In genomic region chr4:95050980-95051688, GRCh38 we compare ENCODE assay signal across 17 cellular contexts.
A peak's percentile ranks its signal among the peaks of the same experiment; 100 is the strongest.
DNase-seq lines count a peak whose midpoint lies in the region; ATAC-seq and TF ChIP-seq lines count a peak whose summit lies in the region.
"Had no signal": no experiment of that assay in that cellular context is flagged by ENCODE, and none has a peak within 500 bp of the region (broad histone marks: within the 10 kb centered on the region; RNA-seq: fewer than 3 reads in every experiment).

No MANE protein-coding gene starts in this region.

- no peak overlapping the region for H2AFZ ChIP-seq in H9 (ENCODE audit: low read length)

- H3K79me1 ChIP-seq in H9 (ENCODE audit: insufficient read depth, low read depth, low read length, poor library complexity, severe bottlenecking) = no peaks in the 10 kb centered on the region

- no peaks in the 10 kb centered on the region for H3K9me3 ChIP-seq in H9 (ENCODE audit: control insufficient read depth, low read depth, low read length)
- H3K9me3 ChIP-seq: SK-N-SH had no signal

- no peaks in the 10 kb centered on the region for H3K27me3 ChIP-seq in H9 (ENCODE audit: insufficient read depth, low read length)
- H3K27me3 ChIP-seq: cardiac muscle cell had no signal

- TF ChIP-seq CTCF in H9 (conservative IDR thresholded peaks at IDR 0.05) = no peak

- H4K5ac ChIP-seq in H9 (ENCODE audit: insufficient read length, low read depth, low read length) = no peak overlapping the region

- H2BK20ac ChIP-seq in H9 (ENCODE audit: low read depth, low read length, poor library complexity, severe bottlenecking) = no peak overlapping the region

- CTCF ChIA-PET in activated CD4-positive, alpha-beta T cell treated with anti-CD3 and anti-CD28 coated beads, Interleukin-2, amount 10 ng/mL, durations not matched to agents 7 days and 5 days (lab: Charles Lee) = no interaction called here

- no peak overlapping the region for H3K4me2 ChIP-seq in H9 (ENCODE audit: insufficient read depth, insufficient read length, low read length)
- H3K4me2 ChIP-seq: SK-N-SH had no signal

- H3K23me2 ChIP-seq in H9 (ENCODE audit: insufficient read length, low read depth, low read length, poor library complexity, severe bottlenecking) = no peaks in the 10 kb centered on the region

- ATAC-seq in sciatic nerve = peak; percentile 29
- no peak for ATAC-seq in HG03139 (IDR thresholded peaks at IDR 0.05; ENCODE audit: unreplicated experiment)
- ATAC-seq: activated CD8-positive, alpha-beta memory T cell treated with anti-CD3 and anti-CD28 coated beads, Interleukin-2, amount 10 ng/mL, durations not matched to agents 7 days and 5 days; stimulated activated naive CD8-positive, alpha-beta T cell treated with anti-CD3 and anti-CD28 coated beads, Interleukin-15, amount 100 ng/mL, for 72 hours had no signal

- H3K4me3 Mint-ChIP-seq in H9 = peak overlapping the region in 1 of 2 experiments; percentile 19; a peak in 1 of 5 replicates
- no peak overlapping the region for H3K4me3 Mint-ChIP-seq in activated CD4-positive, alpha-beta T cell treated with anti-CD3 and anti-CD28 coated beads, Interleukin-2, amount 10 ng/mL, durations not matched to agents 7 days and 5 days
- H3K4me3 Mint-ChIP-seq: activated CD8-positive, alpha-beta memory T cell treated with anti-CD3 and anti-CD28 coated beads, Interleukin-2, amount 10 ng/mL, durations not matched to agents 7 days and 5 days; stimulated activated naive CD8-positive, alpha-beta T cell treated with anti-CD3 and anti-CD28 coated beads, Interleukin-15, amount 100 ng/mL, for 72 hours had no signal

- H3K4ac ChIP-seq in H9 (ENCODE audit: low read depth, low read length) = no peak overlapping the region

- peak overlapping the region in 1 of 3 experiments; percentile 41; a peak in 2 of 7 replicates for H3K27ac Mint-ChIP-seq in H9
- H3K27ac Mint-ChIP-seq in activated CD4-positive, alpha-beta T cell treated with anti-CD3 and anti-CD28 coated beads, Interleukin-2, amount 10 ng/mL, durations not matched to agents 7 days and 5 days = no peak overlapping the region
- H3K27ac Mint-ChIP-seq: activated CD8-positive, alpha-beta memory T cell treated with anti-CD3 and anti-CD28 coated beads, Interleukin-2, amount 10 ng/mL, durations not matched to agents 7 days and 5 days; stimulated activated naive CD8-positive, alpha-beta T cell treated with anti-CD3 and anti-CD28 coated beads, Interleukin-15, amount 100 ng/mL, for 72 hours had no signal

- no peak overlapping the region for H2BK5ac ChIP-seq in H9 (ENCODE audit: insufficient read length, low read length)

- H3K27me3 Mint-ChIP-seq in H9 (ENCODE audit: low read depth) = no peaks in the 10 kb centered on the region; the same call in 1 of the 2 replicates
- H3K27me3 Mint-ChIP-seq in activated CD4-positive, alpha-beta T cell treated with anti-CD3 and anti-CD28 coated beads, Interleukin-2, amount 10 ng/mL, durations not matched to agents 7 days and 5 days = no peaks in the 10 kb centered on the region
- H3K27me3 Mint-ChIP-seq: activated CD8-positive, alpha-beta memory T cell treated with anti-CD3 and anti-CD28 coated beads, Interleukin-2, amount 10 ng/mL, durations not matched to agents 7 days and 5 days; stimulated activated naive CD8-positive, alpha-beta T cell treated with anti-CD3 and anti-CD28 coated beads, Interleukin-15, amount 100 ng/mL, for 72 hours had no signal

- no peak overlapping the region for H3K18ac ChIP-seq in H9 (ENCODE audit: insufficient read length, low read depth, low read length)

- H3K14ac ChIP-seq in H9 (ENCODE audit: insufficient read depth, low read length) = no peak overlapping the region; the same call in 1 of the 2 replicates

- no peaks in the 10 kb centered on the region for H3K9me3 Mint-ChIP-seq in H9
- H3K9me3 Mint-ChIP-seq in activated CD4-positive, alpha-beta T cell treated with anti-CD3 and anti-CD28 coated beads, Interleukin-2, amount 10 ng/mL, durations not matched to agents 7 days and 5 days = no peaks in the 10 kb centered on the region
- H3K9me3 Mint-ChIP-seq: stimulated activated naive CD8-positive, alpha-beta T cell treated with anti-CD3 and anti-CD28 coated beads, Interleukin-15, amount 100 ng/mL, for 72 hours had no signal

- no peak overlapping the region for H3K27ac ChIP-seq in H9 (ENCODE audit: insufficient read length, low read depth, low read length)
- H3K27ac ChIP-seq in caudate nucleus (ENCODE audit: low read depth, low read length) = peak overlapping the region; percentile 48
- H3K27ac ChIP-seq: cardiac muscle cell, epithelial cell of prostate had no signal

- H3K23ac ChIP-seq in H9 (ENCODE audit: insufficient read length, low read depth, low read length) = no peak overlapping the region

- H4K8ac ChIP-seq in H9 (replicated peaks; ENCODE audit: insufficient read length, low read depth, low read length) = no peak overlapping the region

- no peak overlapping the region for H2BK120ac ChIP-seq in H9 (ENCODE audit: low read depth, low read length, poor library complexity, severe bottlenecking)

- no peak overlapping the region for H2BK15ac ChIP-seq in H9 (ENCODE audit: low read depth, low read length)

- H3K79me2 ChIP-seq in H9 (ENCODE audit: insufficient read depth, low read length) = no peaks in the 10 kb centered on the region

- no peak overlapping the region for H2AK5ac ChIP-seq in H9 (ENCODE audit: insufficient read length, low read length)

- H4K91ac ChIP-seq in H9 (ENCODE audit: insufficient read length, low read depth, low read length) = no peak overlapping the region

- no peak overlapping the region for H3T11ph ChIP-seq in H9 (ENCODE audit: low read length)

- POLR2A ChIA-PET in activated CD4-positive, alpha-beta T cell treated with anti-CD3 and anti-CD28 coated beads, Interleukin-2, amount 10 ng/mL, durations not matched to agents 7 days and 5 days (lab: Charles Lee) = no interaction called here

- H3K56ac ChIP-seq in H9 (ENCODE audit: insufficient read length, low read depth, low read length) = no peak overlapping the region

- intact Hi-C loops in sciatic nerve (cut with DNase I) = no loop called here

- H4K20me1 ChIP-seq in H9 (ENCODE audit: control insufficient read depth, insufficient read depth, insufficient read length) = no peaks in the 10 kb centered on the region

- no peak overlapping the region for H3K9ac ChIP-seq in H9 (ENCODE audit: extremely low read depth, insufficient read length, low read length)
- H3K9ac ChIP-seq: SK-N-SH had no signal

- no peaks in the 10 kb centered on the region for H3K4me1 ChIP-seq in H9 (ENCODE audit: insufficient read depth, low read length)

- peaks cover 5 to 7% of the 10 kb centered on the region in 2 experiments for H3K4me1 Mint-ChIP-seq in H9
- no peaks in the 10 kb centered on the region for H3K4me1 Mint-ChIP-seq in activated CD4-positive, alpha-beta T cell treated with anti-CD3 and anti-CD28 coated beads, Interleukin-2, amount 10 ng/mL, durations not matched to agents 7 days and 5 days
- H3K4me1 Mint-ChIP-seq: activated CD8-positive, alpha-beta memory T cell treated with anti-CD3 and anti-CD28 coated beads, Interleukin-2, amount 10 ng/mL, durations not matched to agents 7 days and 5 days; stimulated activated naive CD8-positive, alpha-beta T cell treated with anti-CD3 and anti-CD28 coated beads, Interleukin-15, amount 100 ng/mL, for 72 hours had no signal

- peak; percentile 39 for DNase-seq in H9
- DNase-seq in caudate nucleus (lab: John Stamatoyannopoulos, UW) = peak in 14 of 61 donors; percentile 2 to 32 (median 12)
- DNase-seq in kidney tubule cell (ENCODE audit: low spot score) = peak; percentile 2
- DNase-seq in sciatic nerve (ENCODE audit: low spot score) = no peak
- no peak for DNase-seq in activated CD4-positive, alpha-beta T cell treated with anti-CD3 and anti-CD28 coated beads, Interleukin-2, amount 10 ng/mL, durations not matched to agents 7 days and 5 days
- no peak for DNase-seq in NCI-H2227 treated with DMSO at 0.1 percent for 48 hours (lab: John Stamatoyannopoulos, UW)
- DNase-seq in RPMI8226 = no peak
- DNase-seq: activated CD8-positive, alpha-beta memory T cell treated with anti-CD3 and anti-CD28 coated beads, Interleukin-2, amount 10 ng/mL, durations not matched to agents 7 days and 5 days; activated naive CD4-positive, alpha-beta T cell treated with Interleukin-2 at 50 U/mL for 16 hours; KBM-7; NCI-H1417; NCI-H345; SK-N-SH; stimulated activated naive CD8-positive, alpha-beta T cell treated with anti-CD3 and anti-CD28 coated beads, Interleukin-15, amount 100 ng/mL, for 72 hours had no signal

- no CpG with 5 or more reads among the region's 13 CpGs for WGBS in H9 (ENCODE audit: extremely low coverage, insufficient read length, low lambda C conversion rate)

- H2BK12ac ChIP-seq in H9 (ENCODE audit: insufficient read length, low read depth, low read length) = no peak overlapping the region

- H3K36me3 Mint-ChIP-seq in H9 (ENCODE audit: insufficient read depth in 1 of 3, low read depth in 3 of 3) = no peaks in the 10 kb centered on the region
- H3K36me3 Mint-ChIP-seq in activated CD4-positive, alpha-beta T cell treated with anti-CD3 and anti-CD28 coated beads, Interleukin-2, amount 10 ng/mL, durations not matched to agents 7 days and 5 days (ENCODE audit: low read depth) = no peaks in the 10 kb centered on the region
- H3K36me3 Mint-ChIP-seq: activated CD8-positive, alpha-beta memory T cell treated with anti-CD3 and anti-CD28 coated beads, Interleukin-2, amount 10 ng/mL, durations not matched to agents 7 days and 5 days had no signal

Comparison
In these comparisons a context has a peak if more than half of its experiments do, and no peak if none do; other contexts are left out.
1. DNase-seq: peak in H9 (single experiment) and kidney tubule cell (single experiment); none in sciatic nerve (single experiment), activated CD4-positive, alpha-beta T cell treated with anti-CD3 and anti-CD28 coated beads, Interleukin-2, amount 10 ng/mL, durations not matched to agents 7 days and 5 days (single experiment), NCI-H2227 treated with DMSO at 0.1 percent for 48 hours (single experiment) and RPMI8226 (single experiment).